In genomic region chr5:141590127-141590526, GRCh38 we compare ENCODE assay signal across 1 cellular context.
TF ChIP-seq lines count a peak whose summit lies in the region.

No MANE protein-coding gene starts in this region.

TF ChIP-seq in HepG2, 621 proteins besides CTCF, POLR2A, EP300 and RAD21 (continued from another document and continues in another):
- no peak for TF ChIP-seq ETS1 (CRISPR knock-in tag; IDR thresholded peaks at IDR 0.05)
- no peak for TF ChIP-seq SNRNP70 (IDR thresholded peaks at IDR 0.05; ENCODE audit: low read depth, low read length)
- TF ChIP-seq ZNF768 (CRISPR knock-in tag; IDR thresholded peaks at IDR 0.05) = no peak
- no peak for TF ChIP-seq ZNF652 (CRISPR knock-in tag; IDR thresholded peaks at IDR 0.05; ENCODE audit: borderline replicate concordance, low read depth)
- no peak for TF ChIP-seq JUND (CRISPR knock-in tag; IDR thresholded peaks at IDR 0.05)
- TF ChIP-seq FOXA1 (IDR thresholded peaks at IDR 0.05) = peak; percentile 55; the same call in 1 of the 2 replicates
- TF ChIP-seq FOXA1 (CRISPR knock-in tag; IDR thresholded peaks at IDR 0.05) = peak; percentile 66; the same call in 1 of the 2 replicates
- TF ChIP-seq GATAD2A (CRISPR knock-in tag; IDR thresholded peaks at IDR 0.05) = peak; percentile 93
- TF ChIP-seq SETDB1 (CRISPR knock-in tag; IDR thresholded peaks at IDR 0.05; ENCODE audit: borderline replicate concordance) = no peak
- no peak for TF ChIP-seq SKI (IDR thresholded peaks at IDR 0.05; ENCODE audit: partially characterized antibody)
- no peak for TF ChIP-seq ZKSCAN8 (CRISPR knock-in tag; IDR thresholded peaks at IDR 0.05; ENCODE audit: borderline replicate concordance)
- no peak for TF ChIP-seq ZNF350 (CRISPR knock-in tag; IDR thresholded peaks at IDR 0.05; ENCODE audit: borderline replicate concordance, low read depth)
- TF ChIP-seq ESRRA (CRISPR knock-in tag; IDR thresholded peaks at IDR 0.05; ENCODE audit: low read depth) = 0 out of 2 replicates have a peak, but pooled peaks have one; percentile 43
- no peak for TF ChIP-seq SMAD9 (CRISPR knock-in tag; IDR thresholded peaks at IDR 0.05)
- no peak for TF ChIP-seq GABPA (IDR thresholded peaks at IDR 0.05; ENCODE audit: low read depth, low read length)
- TF ChIP-seq GABPA (CRISPR knock-in tag; IDR thresholded peaks at IDR 0.05; ENCODE audit: low read depth) = 0 out of 2 replicates have a peak, but pooled peaks have one; percentile 34
- no peak for TF ChIP-seq ATAD3A (CRISPR knock-in tag; IDR thresholded peaks at IDR 0.05)
- peak; percentile 69; the same call in 1 of the 2 replicates for TF ChIP-seq ZMYM2 (CRISPR knock-in tag; IDR thresholded peaks at IDR 0.05)
- TF ChIP-seq STAG1 (CRISPR knock-in tag; IDR thresholded peaks at IDR 0.05) = no peak
- peak; percentile 66; the same call in 1 of the 2 replicates for TF ChIP-seq ZBTB20 (CRISPR knock-in tag; IDR thresholded peaks at IDR 0.05; ENCODE audit: borderline replicate concordance, low read depth)
- TF ChIP-seq ZNF614 (CRISPR knock-in tag; IDR thresholded peaks at IDR 0.05; ENCODE audit: borderline replicate concordance) = 0 out of 2 replicates have a peak, but pooled peaks have one; percentile 73
- TF ChIP-seq DNMT3B (CRISPR knock-in tag; conservative IDR thresholded peaks at IDR 0.05) = no peak
- TF ChIP-seq MEF2D (CRISPR knock-in tag; IDR thresholded peaks at IDR 0.05) = 0 out of 2 replicates have a peak, but pooled peaks have one; percentile 39
- TF ChIP-seq RFX1 (IDR thresholded peaks at IDR 0.05) = no peak
- TF ChIP-seq KLF16 (CRISPR knock-in tag; IDR thresholded peaks at IDR 0.05) = no peak; a peak in 1 of 4 replicates
- TF ChIP-seq ZNF549 (CRISPR knock-in tag; IDR thresholded peaks at IDR 0.05) = no peak
- TF ChIP-seq ZNF619 (CRISPR knock-in tag; IDR thresholded peaks at IDR 0.05) = no peak
- TF ChIP-seq SMAD3 (CRISPR knock-in tag; IDR thresholded peaks at IDR 0.05) = peak; percentile 57; the same call in 1 of the 2 replicates
- peak; percentile 45; the same call in 1 of the 2 replicates for TF ChIP-seq IKZF5 (CRISPR knock-in tag; IDR thresholded peaks at IDR 0.05)
- TF ChIP-seq HNRNPUL1 (IDR thresholded peaks at IDR 0.05; ENCODE audit: low read depth, low read length) = no peak
- TF ChIP-seq NCOA2 (CRISPR knock-in tag; IDR thresholded peaks at IDR 0.05) = peak; percentile 58
- TF ChIP-seq KMT2A (CRISPR knock-in tag; IDR thresholded peaks at IDR 0.05) = no peak
- TF ChIP-seq NR2F6 (IDR thresholded peaks at IDR 0.05) = peak; percentile 88
- TF ChIP-seq NR2F6 (CRISPR knock-in tag; IDR thresholded peaks at IDR 0.05) = peak; percentile 77
- TF ChIP-seq ZNF256 (CRISPR knock-in tag; conservative IDR thresholded peaks at IDR 0.05) = no peak
- TF ChIP-seq RARA (CRISPR knock-in tag; IDR thresholded peaks at IDR 0.05) = peak; percentile 82
- TF ChIP-seq ZNF609 (CRISPR knock-in tag; IDR thresholded peaks at IDR 0.05; ENCODE audit: borderline replicate concordance) = peak; percentile 33; the same call in 1 of the 2 replicates
- TF ChIP-seq TP53 (CRISPR knock-in tag; conservative IDR thresholded peaks at IDR 0.05) = no peak
- no peak for TF ChIP-seq ZNF589 (CRISPR knock-in tag; conservative IDR thresholded peaks at IDR 0.05)
- TF ChIP-seq GATAD1 (CRISPR knock-in tag; IDR thresholded peaks at IDR 0.05) = 0 out of 2 replicates have a peak, but pooled peaks have one; percentile 17
- TF ChIP-seq, protein P1, sequence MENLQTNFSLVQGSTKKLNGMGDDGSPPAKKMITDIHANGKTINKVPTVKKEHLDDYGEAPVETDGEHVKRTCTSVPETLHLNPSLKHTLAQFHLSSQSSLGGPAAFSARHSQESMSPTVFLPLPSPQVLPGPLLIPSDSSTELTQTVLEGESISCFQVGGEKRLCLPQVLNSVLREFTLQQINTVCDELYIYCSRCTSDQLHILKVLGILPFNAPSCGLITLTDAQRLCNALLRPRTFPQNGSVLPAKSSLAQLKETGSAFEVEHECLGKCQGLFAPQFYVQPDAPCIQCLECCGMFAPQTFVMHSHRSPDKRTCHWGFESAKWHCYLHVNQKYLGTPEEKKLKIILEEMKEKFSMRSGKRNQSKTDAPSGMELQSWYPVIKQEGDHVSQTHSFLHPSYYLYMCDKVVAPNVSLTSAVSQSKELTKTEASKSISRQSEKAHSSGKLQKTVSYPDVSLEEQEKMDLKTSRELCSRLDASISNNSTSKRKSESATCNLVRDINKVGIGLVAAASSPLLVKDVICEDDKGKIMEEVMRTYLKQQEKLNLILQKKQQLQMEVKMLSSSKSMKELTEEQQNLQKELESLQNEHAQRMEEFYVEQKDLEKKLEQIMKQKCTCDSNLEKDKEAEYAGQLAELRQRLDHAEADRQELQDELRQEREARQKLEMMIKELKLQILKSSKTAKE (CRISPR knock-in tag; IDR thresholded peaks at IDR 0.05; ENCODE audit: borderline replicate concordance) = no peak
- TF ChIP-seq EHMT2 (IDR thresholded peaks at IDR 0.05; ENCODE audit: borderline replicate concordance, low read depth, low read length) = 0 out of 2 replicates have a peak, but pooled peaks have one; percentile 56
- TF ChIP-seq ZNF138 (CRISPR knock-in tag; IDR thresholded peaks at IDR 0.05; ENCODE audit: low read depth) = no peak
- TF ChIP-seq TCF12 (IDR thresholded peaks at IDR 0.05) = no peak
- no peak for TF ChIP-seq TCF12 (CRISPR knock-in tag; IDR thresholded peaks at IDR 0.05)
- peak; percentile 96 for TF ChIP-seq SOX5 (CRISPR knock-in tag; IDR thresholded peaks at IDR 0.05; ENCODE audit: borderline replicate concordance)
- no peak for TF ChIP-seq ERF (CRISPR knock-in tag; IDR thresholded peaks at IDR 0.05)
- peak; percentile 52; the same call in 1 of the 2 replicates for TF ChIP-seq TARDBP (CRISPR knock-in tag; IDR thresholded peaks at IDR 0.05)
- no peak for TF ChIP-seq DNMT1 (CRISPR knock-in tag; IDR thresholded peaks at IDR 0.05)
- TF ChIP-seq SP5 (CRISPR knock-in tag; IDR thresholded peaks at IDR 0.05; ENCODE audit: borderline replicate concordance, low read depth) = no peak
- peak; percentile 63 for TF ChIP-seq ASH2L (IDR thresholded peaks at IDR 0.05; ENCODE audit: insufficient read length, low read depth, low read length)
- no peak for TF ChIP-seq ZNF660 (CRISPR knock-in tag; IDR thresholded peaks at IDR 0.05; ENCODE audit: borderline replicate concordance, low read depth)
- peak; percentile 88 for TF ChIP-seq NCOR1 (IDR thresholded peaks at IDR 0.05; ENCODE audit: borderline replicate concordance, low read length)
- TF ChIP-seq TMF1 (CRISPR knock-in tag; IDR thresholded peaks at IDR 0.05; ENCODE audit: low read depth) = no peak
- no peak for TF ChIP-seq HNRNPH1 (optimal IDR thresholded peaks at IDR 0.05; ENCODE audit: low read depth, low read length)
- peak; percentile 20; the same call in 1 of the 2 replicates for TF ChIP-seq GFI1 (CRISPR knock-in tag; IDR thresholded peaks at IDR 0.05; ENCODE audit: borderline replicate concordance)
- no peak for TF ChIP-seq SOX6 (IDR thresholded peaks at IDR 0.05)
- peak; percentile 98 for TF ChIP-seq SOX6 (CRISPR knock-in tag; IDR thresholded peaks at IDR 0.05)
- TF ChIP-seq ZSCAN9 (CRISPR knock-in tag; IDR thresholded peaks at IDR 0.05; ENCODE audit: borderline replicate concordance) = 0 out of 2 replicates have a peak, but pooled peaks have one; percentile 28
- TF ChIP-seq STAT5B (CRISPR knock-in tag; IDR thresholded peaks at IDR 0.05) = no peak
- TF ChIP-seq, protein P2, sequence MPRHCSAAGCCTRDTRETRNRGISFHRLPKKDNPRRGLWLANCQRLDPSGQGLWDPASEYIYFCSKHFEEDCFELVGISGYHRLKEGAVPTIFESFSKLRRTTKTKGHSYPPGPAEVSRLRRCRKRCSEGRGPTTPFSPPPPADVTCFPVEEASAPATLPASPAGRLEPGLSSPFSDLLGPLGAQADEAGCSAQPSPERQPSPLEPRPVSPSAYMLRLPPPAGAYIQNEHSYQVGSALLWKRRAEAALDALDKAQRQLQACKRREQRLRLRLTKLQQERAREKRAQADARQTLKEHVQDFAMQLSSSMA (CRISPR knock-in tag; IDR thresholded peaks at IDR 0.05) = no peak
- TF ChIP-seq FOXC1 (CRISPR knock-in tag; IDR thresholded peaks at IDR 0.05; ENCODE audit: borderline replicate concordance) = no peak
- TF ChIP-seq KMT2B (CRISPR knock-in tag; IDR thresholded peaks at IDR 0.05) = no peak
- TF ChIP-seq MED1 (CRISPR knock-in tag; IDR thresholded peaks at IDR 0.05) = 0 out of 2 replicates have a peak, but pooled peaks have one; percentile 42
- TF ChIP-seq ZNF850 (CRISPR knock-in tag; conservative IDR thresholded peaks at IDR 0.05) = 0 out of 2 replicates have a peak, but pooled peaks have one; percentile 39
- TF ChIP-seq RNF219 (CRISPR knock-in tag; IDR thresholded peaks at IDR 0.05) = no peak
- TF ChIP-seq KDM2A (CRISPR knock-in tag; IDR thresholded peaks at IDR 0.05; ENCODE audit: borderline replicate concordance, low read depth) = no peak
- no peak for TF ChIP-seq SYNCRIP (IDR thresholded peaks at IDR 0.05; ENCODE audit: insufficient read depth, low read depth, low read length)
- 0 out of 2 replicates have a peak, but pooled peaks have one; percentile 44 for TF ChIP-seq ZNF33A (CRISPR knock-in tag; IDR thresholded peaks at IDR 0.05; ENCODE audit: borderline replicate concordance)
- TF ChIP-seq HOXA9 (CRISPR knock-in tag; IDR thresholded peaks at IDR 0.05; ENCODE audit: borderline replicate concordance) = no peak
- no peak for TF ChIP-seq ZNF543 (CRISPR knock-in tag; IDR thresholded peaks at IDR 0.05)
- no peak for TF ChIP-seq ZNF550 (CRISPR knock-in tag; IDR thresholded peaks at IDR 0.05; ENCODE audit: borderline replicate concordance)
- TF ChIP-seq HDAC2 (CRISPR knock-in tag; IDR thresholded peaks at IDR 0.05) = peak; percentile 65; the same call in 1 of the 2 replicates
- no peak for TF ChIP-seq AGO1 (IDR thresholded peaks at IDR 0.05; ENCODE audit: low read depth, low read length, poor library complexity, severe bottlenecking)
- no peak for TF ChIP-seq ZNF501 (CRISPR knock-in tag; IDR thresholded peaks at IDR 0.05)
- TF ChIP-seq SRSF4 (IDR thresholded peaks at IDR 0.05; ENCODE audit: low read depth, low read length, poor library complexity, severe bottlenecking) = no peak
- TF ChIP-seq PHF20 (CRISPR knock-in tag; IDR thresholded peaks at IDR 0.05) = no peak
